ENCODE assay signal across 8 cellular contexts in genomic region chr19:19662344-19662743, GRCh38. TPM values are rescaled to one million over a fixed set of nuclear protein-coding genes. Genes with fewer than 3 reads are reported as not detected.
A peak's percentile ranks its signal among the peaks of the same experiment; 100 is the strongest.
DNase-seq lines count a peak whose midpoint lies in the region; TF ChIP-seq lines count a peak whose summit lies in the region.

No MANE protein-coding gene starts in this region.

- in situ Hi-C loops in GM13977 (cut with MboI; ENCODE audit: low pct_unique_long_range_greater_than_20kb, low sequenced_read_pairs, unreplicated experiment) = no loop called here

- H3K4me1 ChIP-seq in SJSA1 (replicated peaks) (peaks cover 15% of the 10 kb centered on the region), rectal smooth muscle tissue (ENCODE audit: control insufficient read depth, insufficient read depth, low read length) (no peaks in the 10 kb centered on the region)

- no peak for DNase-seq in SJSA1 (ENCODE audit: low read depth in 1 of 2, low spot score in 2 of 2)
- DNase-seq in fibroblast of mammary gland (ENCODE audit: low read depth) = no peak
- DNase-seq in SHP77 treated with DMSO at 0.1 percent for 48 hours (lab: John Stamatoyannopoulos, UW) = no peak
- no peak for DNase-seq in NCI-H128 (lab: John Stamatoyannopoulos, UW; ENCODE audit: unreplicated experiment)
- no peak for DNase-seq in DMS153 treated with DMSO at 0.1 percent for 48 hours (lab: John Stamatoyannopoulos, UW; ENCODE audit: unreplicated experiment)
- DNase-seq in GM13977 (ENCODE audit: low spot score) = no peak

- H3K36me3 ChIP-seq in SJSA1 (peaks cover 39% of the 10 kb centered on the region), rectal smooth muscle tissue (ENCODE audit: control insufficient read depth, insufficient read depth, low read length) (peaks cover 20% of the 10 kb centered on the region)

- H3K9me3 ChIP-seq in SJSA1 (replicated peaks) = no peaks in the 10 kb centered on the region

- H3K9ac ChIP-seq in rectal smooth muscle tissue (ENCODE audit: low read length) = no peak overlapping the region

- TF ChIP-seq CTCF in fibroblast of mammary gland (conservative IDR thresholded peaks at IDR 0.05; ENCODE audit: control insufficient read depth, insufficient read depth, low read depth, low read length) = no peak
- no peak for TF ChIP-seq CTCF in GM13977 (IDR thresholded peaks at IDR 0.05; ENCODE audit: extremely low read depth, insufficient read depth, missing control alignments)

- H3K27ac ChIP-seq in SJSA1 = no peak overlapping the region
- no peak overlapping the region for H3K27ac ChIP-seq in rectal smooth muscle tissue (ENCODE audit: low read depth, low read length)

- H3K27me3 ChIP-seq in SJSA1 (replicated peaks) (no peaks in the 10 kb centered on the region), rectal smooth muscle tissue (ENCODE audit: control insufficient read depth, insufficient read depth, low read length) (no peaks in the 10 kb centered on the region)

- H3K4me3 ChIP-seq in GM08714 (ENCODE audit: low read length) = peak overlapping the region; percentile 92
- peak overlapping the region; percentile 97 for H3K4me3 ChIP-seq in SJSA1
- peak overlapping the region; percentile 88 for H3K4me3 ChIP-seq in fibroblast of mammary gland (ENCODE audit: control insufficient read depth, low read depth, low read length)
- H3K4me3 ChIP-seq in rectal smooth muscle tissue (ENCODE audit: low read length) = peak overlapping the region; percentile 78

RNA-seq across cellular contexts. Expression of gene ATP13A1, which starts 1.1 kb away (rescaled TPM):
- 138 and 147 TPM in 2 replicates for total RNA-seq in SJSA1 (2014; rRNA removed; shearing (Covaris generic))

RNA-seq across cellular contexts. Expression of gene ZNF101, which starts 6.3 kb away (rescaled TPM):
- total RNA-seq in SJSA1 (2014; rRNA removed; shearing (Covaris generic)) = 4.2 and 11.2 TPM in 2 replicates

RNA-seq across cellular contexts. Expression of gene GMIP, which starts 18.9 kb away (rescaled TPM):
- total RNA-seq in SJSA1 (2014; rRNA removed; shearing (Covaris generic)) = 2.9 and 4.3 TPM in 2 replicates

RNA-seq across cellular contexts. Expression of gene LPAR2, which starts 34.3 kb away (rescaled TPM):
- 0.24 TPM in 1 of 2 replicates, not detected in the other for total RNA-seq in SJSA1 (2014; rRNA removed; shearing (Covaris generic))

RNA-seq across cellular contexts. Expression of gene PBX4, which starts 43.9 kb away (rescaled TPM):
- total RNA-seq in SJSA1 (2014; rRNA removed; shearing (Covaris generic)) = 0.09 and 2.0 TPM in 2 replicates
